Comparison of ENCODE assay signal across 20 cellular contexts in genomic region chr9:124409410-124409809, GRCh38. TPM values are rescaled to one million over a fixed set of nuclear protein-coding genes. Genes with fewer than 3 reads are reported as not detected.
DNase-seq lines count a peak whose midpoint lies in the region; ATAC-seq and TF ChIP-seq lines count a peak whose summit lies in the region.
"Had no signal": no experiment of that assay in that cellular context is flagged by ENCODE, and none has a peak within 500 bp of the region (broad histone marks: within the 10 kb centered on the region; RNA-seq: fewer than 3 reads in every experiment).

No MANE protein-coding gene starts in this region.

- H3K9me3 Mint-ChIP-seq in mesothelial cell of epicardium: no peaks in the 10 kb centered on the region
- H3K9me3 Mint-ChIP-seq: CD4-positive, alpha-beta memory T cell; H9 had no signal

- H3K27me3 Mint-ChIP-seq in mesothelial cell of epicardium (ENCODE audit: low read depth): no peaks in the 10 kb centered on the region
- H3K27me3 Mint-ChIP-seq: CD4-positive, alpha-beta memory T cell had no signal

- H3K4me1 ChIP-seq in adipocyte (ENCODE audit: control insufficient read depth, insufficient read depth, low read length) (peaks cover 48% of the 10 kb centered on the region), mucosa of descending colon (ENCODE audit: low read depth) (peaks cover 1% of the 10 kb centered on the region), A673 (ENCODE audit: insufficient read depth, low read length, poor library complexity, severe bottlenecking) (peaks cover 20% of the 10 kb centered on the region)

- H3K27ac ChIP-seq in epithelial cell of prostate (peak overlapping the region; percentile 98), A673 (ENCODE audit: low read depth, low read length, poor library complexity, severe bottlenecking) (no peak overlapping the region)
- H3K27ac ChIP-seq: BLaER1, SK-N-MC had no signal

- in situ Hi-C loops in Caki2 (cut with HindIII; ENCODE audit: low pct_unique_long_range_greater_than_20kb, low sequenced_read_pairs): no loop called here

- no TSS peak for BruUV-seq in A673 (replicated peaks; lab: Mats Ljungman, UMichigan)

- no peak for TF ChIP-seq CTCF in mucosa of descending colon (IDR thresholded peaks at IDR 0.05)
- no peak for TF ChIP-seq CTCF in mesothelial cell of epicardium (IDR thresholded peaks at IDR 0.05; ENCODE audit: unreplicated experiment)
- no peak for TF ChIP-seq CTCF in A673 (conservative IDR thresholded peaks at IDR 0.05; ENCODE audit: low read depth, low read length)

- DNase-seq in Caki2 (ENCODE audit: low read depth) (peak; percentile 11), adipocyte (ENCODE audit: low read depth) (no peak), epithelial cell of prostate (ENCODE audit: low read depth, low spot score) (no peak), mucosa of descending colon (no peak), mesothelial cell of epicardium (ENCODE audit: low spot score in 2 of 2, unreplicated experiment in 2 of 2) (no peak), A673 (ENCODE audit: low spot score) (no peak)
- DNase-seq: Calu3; CD4-positive, alpha-beta memory T cell; EL; H9; NCI-H1105; NCI-H187 treated with DMSO at 0.1 percent for 48 hours; NCI-H2227 treated with DMSO at 0.1 percent for 48 hours; NCI-H524; SHP77 had no signal

- H3K36me3 ChIP-seq in adipocyte (ENCODE audit: control insufficient read depth, insufficient read depth, low read length, severe bottlenecking) (peaks cover 94% of the 10 kb centered on the region), mucosa of descending colon (ENCODE audit: low read depth) (no peaks in the 10 kb centered on the region), A673 (ENCODE audit: insufficient read depth, low read length, poor library complexity, severe bottlenecking) (peaks cover 96% of the 10 kb centered on the region)

- peak overlapping the region; percentile 27 for H3K9ac ChIP-seq in adipocyte (ENCODE audit: low read length)
- H3K9ac ChIP-seq: BLaER1 had no signal

- H3K9me3 ChIP-seq in adipocyte (ENCODE audit: control insufficient read depth, low read length) (no peaks in the 10 kb centered on the region), mucosa of descending colon (no peaks in the 10 kb centered on the region), A673 (ENCODE audit: low read depth, low read length, poor library complexity, severe bottlenecking) (no peaks in the 10 kb centered on the region)
- H3K9me3 ChIP-seq: BLaER1 had no signal

- H3K27me3 ChIP-seq in adipocyte (replicated peaks; ENCODE audit: control insufficient read depth, insufficient read depth, low read length): no peaks in the 10 kb centered on the region
- no peaks in the 10 kb centered on the region for H3K27me3 ChIP-seq in A673 (replicated peaks; ENCODE audit: insufficient read depth, low read depth, low read length, poor library complexity)
- H3K27me3 ChIP-seq: BLaER1 had no signal

- H3K4me3 ChIP-seq in adipocyte (ENCODE audit: low read length): no peak overlapping the region
- H3K4me3 ChIP-seq in mucosa of descending colon: no peak overlapping the region
- H3K4me3 ChIP-seq in A673 (ENCODE audit: low read depth, low read length, poor library complexity, severe bottlenecking): no peak overlapping the region
- H3K4me3 ChIP-seq: BLaER1, SK-N-MC had no signal

- H3K27ac Mint-ChIP-seq in mesothelial cell of epicardium: no peak overlapping the region
- H3K27ac Mint-ChIP-seq: H9 had no signal

- intact Hi-C loops in mucosa of descending colon (cut with DNase I, micrococcal nuclease) (no loop called here), A673 (cut with micrococcal nuclease; ENCODE audit: unreplicated experiment) (no loop called here)

- no peak overlapping the region for H3K4me3 Mint-ChIP-seq in mesothelial cell of epicardium
- H3K4me3 Mint-ChIP-seq: CD4-positive, alpha-beta memory T cell; H9 had no signal

- POLR2A ChIA-PET in A673 (lab: Charles Lee; ENCODE audit: low non-redundant PET): no interaction called here

- CTCF ChIA-PET in A673 (lab: Charles Lee): interaction anchor here (1.3 to 1.4 kb wide), 2 partner anchors 17 to 128 kb away, joined by 5 to 8 read pairs; no protein-coding TSS in a partner anchor

- H3K4me1 Mint-ChIP-seq in mesothelial cell of epicardium: peaks cover 9% of the 10 kb centered on the region

- H3K36me3 Mint-ChIP-seq in mesothelial cell of epicardium: peaks cover 33% of the 10 kb centered on the region

- peak; percentile 84 for ATAC-seq in mucosa of descending colon
- ATAC-seq in HG02840 (IDR thresholded peaks at IDR 0.05; ENCODE audit: low FRiP score, unreplicated experiment): no peak
- no peak for ATAC-seq in GM18870 (IDR thresholded peaks at IDR 0.05; ENCODE audit: unreplicated experiment)

RNA-seq across cellular contexts. Expression of gene PSMB7, which starts 5.8 kb away (rescaled TPM):
- total RNA-seq in Caki2 (2014; rRNA removed; shearing (Covaris generic); ENCODE audit: low replicate concordance): 106 and 142 TPM in 2 replicates
- 100 to 1,000 TPM in 1 of 3 donors, 10 to 100 TPM in 2; 83.6 to 120 (median 92.3) TPM for total RNA-seq in mucosa of descending colon
- total RNA-seq in mesothelial cell of epicardium: 137 to 142 TPM (median 139 TPM) in 3 replicates
- 355 and 380 TPM in 2 replicates for total RNA-seq in A673 (2021)

RNA-seq across cellular contexts. Expression of gene ADGRD2, which starts 40.8 kb away (rescaled TPM):
- 0.26 TPM in 1 of 2 replicates, not detected in the other for total RNA-seq in Caki2 (2014; rRNA removed; shearing (Covaris generic); ENCODE audit: low replicate concordance)
- total RNA-seq in mucosa of descending colon (not detected), mesothelial cell of epicardium (0.62 to 0.78 TPM (median 0.63 TPM) in 3 replicates), A673 (2021) (not detected in 2 replicates)
- total RNA-seq: Calu3; CD4-positive, alpha-beta memory T cell; RPMI7951 had no signal
